Comparison of ENCODE assay signal across 2 cellular contexts in the genomic region with DNA sequence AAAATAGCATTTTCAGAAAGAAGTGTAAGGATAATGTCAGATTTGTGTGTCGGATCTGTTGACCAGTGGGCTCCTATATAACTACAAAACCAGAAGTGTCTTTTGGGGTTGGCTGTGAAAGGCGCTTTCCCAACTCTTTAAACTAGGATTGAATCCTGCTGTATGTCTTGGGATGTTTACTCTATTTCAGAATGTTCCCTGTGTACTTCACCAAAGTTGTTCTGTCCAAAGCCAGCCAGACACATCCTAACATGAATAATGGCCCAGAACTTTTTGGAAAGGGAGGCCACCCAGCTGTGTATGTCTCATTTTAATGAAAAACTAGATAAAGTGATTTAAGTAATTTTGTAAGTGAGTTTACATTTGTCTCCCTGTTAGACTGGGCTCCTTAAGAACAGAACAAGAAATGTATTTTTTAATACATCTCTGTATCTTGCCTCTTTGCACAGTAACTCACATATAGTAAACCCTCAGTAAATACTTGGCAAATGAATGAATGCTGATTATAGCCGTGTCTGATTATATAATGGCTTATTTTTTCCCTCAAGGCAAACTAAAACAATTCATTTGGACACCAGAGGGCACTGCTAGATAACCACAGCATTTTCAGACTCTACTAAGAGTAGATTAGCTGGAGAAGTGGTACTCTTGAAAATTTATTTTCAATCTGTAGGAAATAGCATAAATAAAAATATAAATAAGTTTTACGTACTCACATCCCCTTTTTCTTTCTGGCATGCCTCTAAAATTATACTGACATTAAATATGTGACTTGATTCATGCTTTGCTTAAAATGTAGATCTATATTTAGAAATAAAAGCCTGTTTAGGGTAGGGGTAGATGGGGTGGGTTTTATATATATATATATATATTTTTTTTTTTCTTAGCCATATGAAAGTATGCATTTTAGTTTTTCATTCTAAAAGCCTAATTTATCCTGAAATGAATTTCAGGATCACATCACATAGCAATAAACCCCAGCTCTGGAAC.
TF ChIP-seq lines count a peak whose summit lies in the region.

No MANE protein-coding gene starts in this region.

TF ChIP-seq in GM23338, 12 proteins besides CTCF, POLR2A, EP300 and RAD21 (continued from another document):
- TF ChIP-seq, protein P1, sequence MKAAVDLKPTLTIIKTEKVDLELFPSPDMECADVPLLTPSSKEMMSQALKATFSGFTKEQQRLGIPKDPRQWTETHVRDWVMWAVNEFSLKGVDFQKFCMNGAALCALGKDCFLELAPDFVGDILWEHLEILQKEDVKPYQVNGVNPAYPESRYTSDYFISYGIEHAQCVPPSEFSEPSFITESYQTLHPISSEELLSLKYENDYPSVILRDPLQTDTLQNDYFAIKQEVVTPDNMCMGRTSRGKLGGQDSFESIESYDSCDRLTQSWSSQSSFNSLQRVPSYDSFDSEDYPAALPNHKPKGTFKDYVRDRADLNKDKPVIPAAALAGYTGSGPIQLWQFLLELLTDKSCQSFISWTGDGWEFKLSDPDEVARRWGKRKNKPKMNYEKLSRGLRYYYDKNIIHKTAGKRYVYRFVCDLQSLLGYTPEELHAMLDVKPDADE (IDR thresholded peaks at IDR 0.05) = no peak
- TF ChIP-seq POLR2AphosphoS5 (IDR thresholded peaks at IDR 0.05; ENCODE audit: low read depth) (no peak), STAT1 (IDR thresholded peaks at IDR 0.05; ENCODE audit: unreplicated experiment) (no peak), ZNF331 (CRISPR knock-in tag; IDR thresholded peaks at IDR 0.05; ENCODE audit: low read depth) (no peak), CREB1 (CRISPR knock-in tag; IDR thresholded peaks at IDR 0.05; ENCODE audit: low read depth) (no peak)

TF ChIP-seq in WTC11, 78 proteins besides CTCF, POLR2A, EP300 and RAD21 (continued from another document):
- TF ChIP-seq CBFB (CRISPR knock-in tag; IDR thresholded peaks at IDR 0.05; ENCODE audit: low read depth) (no peak), ATF1 (CRISPR knock-in tag; IDR thresholded peaks at IDR 0.05) (no peak), NFYB (CRISPR knock-in tag; conservative IDR thresholded peaks at IDR 0.05; ENCODE audit: low read depth) (no peak), TCF7 (CRISPR knock-in tag; IDR thresholded peaks at IDR 0.05; ENCODE audit: low read depth) (no peak), ZNF317 (CRISPR knock-in tag; IDR thresholded peaks at IDR 0.05; ENCODE audit: borderline replicate concordance, low read depth) (no peak)
- TF ChIP-seq, protein P2, sequence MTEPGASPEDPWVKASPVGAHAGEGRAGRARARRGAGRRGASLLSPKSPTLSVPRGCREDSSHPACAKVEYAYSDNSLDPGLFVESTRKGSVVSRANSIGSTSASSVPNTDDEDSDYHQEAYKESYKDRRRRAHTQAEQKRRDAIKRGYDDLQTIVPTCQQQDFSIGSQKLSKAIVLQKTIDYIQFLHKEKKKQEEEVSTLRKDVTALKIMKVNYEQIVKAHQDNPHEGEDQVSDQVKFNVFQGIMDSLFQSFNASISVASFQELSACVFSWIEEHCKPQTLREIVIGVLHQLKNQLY (CRISPR knock-in tag; IDR thresholded peaks at IDR 0.05) = no peak
- TF ChIP-seq, protein P3, sequence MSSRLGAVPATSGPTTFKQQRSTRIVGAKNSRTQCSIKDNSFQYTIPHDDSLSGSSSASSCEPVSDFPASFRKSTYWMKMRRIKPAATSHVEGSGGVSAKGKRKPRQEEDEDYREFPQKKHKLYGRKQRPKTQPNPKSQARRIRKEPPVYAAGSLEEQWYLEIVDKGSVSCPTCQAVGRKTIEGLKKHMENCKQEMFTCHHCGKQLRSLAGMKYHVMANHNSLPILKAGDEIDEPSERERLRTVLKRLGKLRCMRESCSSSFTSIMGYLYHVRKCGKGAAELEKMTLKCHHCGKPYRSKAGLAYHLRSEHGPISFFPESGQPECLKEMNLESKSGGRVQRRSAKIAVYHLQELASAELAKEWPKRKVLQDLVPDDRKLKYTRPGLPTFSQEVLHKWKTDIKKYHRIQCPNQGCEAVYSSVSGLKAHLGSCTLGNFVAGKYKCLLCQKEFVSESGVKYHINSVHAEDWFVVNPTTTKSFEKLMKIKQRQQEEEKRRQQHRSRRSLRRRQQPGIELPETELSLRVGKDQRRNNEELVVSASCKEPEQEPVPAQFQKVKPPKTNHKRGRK (CRISPR knock-in tag; IDR thresholded peaks at IDR 0.05; ENCODE audit: borderline replicate concordance) = no peak
